In genomic region chr1:200150721-200151120, GRCh38 we compare ENCODE assay signal across 8 cellular contexts.
DNase-seq lines count a peak whose midpoint lies in the region; ATAC-seq lines count a peak whose summit lies in the region.

No MANE protein-coding gene starts in this region.

- no peak overlapping the region for H3K4me3 Mint-ChIP-seq in activated naive CD4-positive, alpha-beta T cell treated with anti-CD3 and anti-CD28 coated beads for 36 hours
- H3K4me3 Mint-ChIP-seq in T-helper 1 cell treated with Interleukin-12 subunit alpha and Interleukin-12 subunit beta and Interleukin-4 antibody, amounts not matched to agents 30 μg/mL and 1 μg/mL, for 36 hours, result peak overlapping the region; percentile 34

- peak overlapping the region; percentile 68 for H3K27ac Mint-ChIP-seq in activated naive CD4-positive, alpha-beta T cell treated with anti-CD3 and anti-CD28 coated beads for 36 hours
- H3K27ac Mint-ChIP-seq in T-helper 1 cell treated with Interleukin-12 subunit alpha and Interleukin-12 subunit beta and Interleukin-4 antibody, amounts not matched to agents 30 μg/mL and 1 μg/mL, for 36 hours, result peak overlapping the region; percentile 84

- peak; percentile 24 for DNase-seq in activated naive CD4-positive, alpha-beta T cell treated with anti-CD3 and anti-CD28 coated beads for 36 hours
- DNase-seq in activated naive CD4-positive, alpha-beta T cell treated with anti-CD3 and anti-CD28 coated beads, Interleukin-2, amount 50 U/mL, for 16 hours, result no peak
- DNase-seq in left kidney (ENCODE audit: low read depth, low spot score) (peak; percentile 72), NCI-H2171 (lab: John Stamatoyannopoulos, UW) (no peak), GM19238 (ENCODE audit: insufficient read length, low spot score) (no peak)
- no peak for DNase-seq in activated CD4-positive, alpha-beta T cell treated with anti-CD3 and anti-CD28 coated beads, Interleukin-2, amount 50 U/mL, for 1 hour

- intact Hi-C loops in activated naive CD4-positive, alpha-beta T cell treated with anti-CD3 and anti-CD28 coated beads for 36 hours (cut with micrococcal nuclease), result loop anchor here (1.0 to 10.0 kb wide), 8 partner anchors 323 to 1546 kb away; partner anchors contain the start of gene KIF21B

- peak; percentile 43 for ATAC-seq in HG03095 (IDR thresholded peaks at IDR 0.05; ENCODE audit: unreplicated experiment)

- H3K4me1 Mint-ChIP-seq in activated naive CD4-positive, alpha-beta T cell treated with anti-CD3 and anti-CD28 coated beads for 36 hours (ENCODE audit: low read depth), result peaks cover 45% of the 10 kb centered on the region
- H3K4me1 Mint-ChIP-seq in T-helper 1 cell treated with Interleukin-12 subunit alpha and Interleukin-12 subunit beta and Interleukin-4 antibody, amounts not matched to agents 30 μg/mL and 1 μg/mL, for 36 hours (ENCODE audit: low read depth), result peaks cover 52% of the 10 kb centered on the region

- CTCF ChIA-PET in activated naive CD4-positive, alpha-beta T cell treated with anti-CD3 and anti-CD28 coated beads for 36 hours (lab: Charles Lee), result no interaction called here

- H3K36me3 Mint-ChIP-seq in activated naive CD4-positive, alpha-beta T cell treated with anti-CD3 and anti-CD28 coated beads for 36 hours (ENCODE audit: low read depth), result no peaks in the 10 kb centered on the region
- peaks cover 6% of the 10 kb centered on the region for H3K36me3 Mint-ChIP-seq in T-helper 1 cell treated with Interleukin-12 subunit alpha and Interleukin-12 subunit beta and Interleukin-4 antibody, amounts not matched to agents 30 μg/mL and 1 μg/mL, for 36 hours (ENCODE audit: low read depth)

- no peaks in the 10 kb centered on the region for H3K27me3 Mint-ChIP-seq in activated naive CD4-positive, alpha-beta T cell treated with anti-CD3 and anti-CD28 coated beads for 36 hours (ENCODE audit: low read depth)
- no peaks in the 10 kb centered on the region for H3K27me3 Mint-ChIP-seq in T-helper 1 cell treated with Interleukin-12 subunit alpha and Interleukin-12 subunit beta and Interleukin-4 antibody, amounts not matched to agents 30 μg/mL and 1 μg/mL, for 36 hours (ENCODE audit: low read depth)

- H3K9me3 Mint-ChIP-seq in activated naive CD4-positive, alpha-beta T cell treated with anti-CD3 and anti-CD28 coated beads for 36 hours, result no peaks in the 10 kb centered on the region
- H3K9me3 Mint-ChIP-seq in T-helper 1 cell treated with Interleukin-12 subunit alpha and Interleukin-12 subunit beta and Interleukin-4 antibody, amounts not matched to agents 30 μg/mL and 1 μg/mL, for 36 hours, result peaks cover 3% of the 10 kb centered on the region

Comparison
In these comparisons a context has a peak if more than half of its experiments do, and no peak if none do; other contexts are left out.
1. DNase-seq: peak in activated naive CD4-positive, alpha-beta T cell treated with anti-CD3 and anti-CD28 coated beads for 36 hours (single experiment) and left kidney (single experiment); none in activated naive CD4-positive, alpha-beta T cell treated with anti-CD3 and anti-CD28 coated beads, Interleukin-2, amount 50 U/mL, for 16 hours (single experiment), NCI-H2171 (single experiment), activated CD4-positive, alpha-beta T cell treated with anti-CD3 and anti-CD28 coated beads, Interleukin-2, amount 50 U/mL, for 1 hour (single experiment) and GM19238 (single experiment).